14 cellular contexts compared by ENCODE assay signal in the genomic region with DNA sequence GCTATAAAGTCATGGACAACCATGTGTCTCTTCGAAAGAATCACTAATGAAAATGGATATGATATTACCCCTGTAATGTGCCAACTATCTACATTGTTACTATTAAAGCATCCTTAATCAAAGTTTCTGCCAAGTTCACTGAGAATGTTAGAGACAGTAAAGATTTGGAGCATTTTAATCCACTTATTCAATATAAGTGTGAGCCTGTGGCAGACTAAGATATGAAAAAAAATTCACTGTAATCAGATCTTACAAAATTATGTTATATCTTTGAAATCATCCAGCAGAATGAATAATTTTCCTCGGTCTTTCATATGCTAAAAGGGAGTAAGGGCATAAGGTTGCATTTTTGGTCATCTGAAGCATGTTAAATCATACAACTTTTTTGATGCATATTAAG. TPM values are rescaled to one million over a fixed set of nuclear protein-coding genes. Genes with fewer than 3 reads are reported as not detected.
DNase-seq lines count a peak whose midpoint lies in the region; ATAC-seq, FAIRE-seq and TF ChIP-seq lines count a peak whose summit lies in the region.
"Had no signal": no experiment of that assay in that cellular context is flagged by ENCODE, and none has a peak within 500 bp of the region (broad histone marks: within the 10 kb centered on the region; RNA-seq: fewer than 3 reads in every experiment).

No MANE protein-coding gene starts in this region.

- CTCF ChIA-PET in activated CD4-positive, alpha-beta memory T cell treated with anti-CD3 and anti-CD28 coated beads for 36 hours (lab: Charles Lee), result interaction anchor here (0.6 kb wide), 1 partner anchor 453 kb away, joined by 3 read pairs; no protein-coding TSS in a partner anchor
- CTCF ChIA-PET in activated CD4-positive, alpha-beta memory T cell treated with anti-CD3 and anti-CD28 coated beads, Interleukin-2, amount 10 ng/mL, durations not matched to agents 7 days and 5 days (lab: Charles Lee), result interaction anchor here (4.1 kb wide), 1 partner anchor 50 kb away, joined by 18 read pairs; the partner anchor contains the start of gene MAML2

- H3K36me3 ChIP-seq in left lung (no peaks in the 10 kb centered on the region), thoracic aorta (no peaks in the 10 kb centered on the region)

- intact Hi-C loops in activated CD4-positive, alpha-beta memory T cell treated with anti-CD3 and anti-CD28 coated beads for 36 hours (cut with micrococcal nuclease), result loop anchor here (2.0 to 5.0 kb wide), 4 partner anchors 14 to 281 kb away; no protein-coding TSS in a partner anchor
- intact Hi-C loops in left lung (cut with DNase I), result no loop called here

- no peak for DNase-seq in activated CD4-positive, alpha-beta memory T cell treated with anti-CD3 and anti-CD28 coated beads for 36 hours
- no peak for DNase-seq in activated CD4-positive, alpha-beta memory T cell treated with anti-CD3 and anti-CD28 coated beads, Interleukin-2, amount 10 ng/mL, durations not matched to agents 7 days and 5 days
- no peak for DNase-seq in left lung
- DNase-seq in thoracic aorta (ENCODE audit: low spot score), result no peak
- DNase-seq in H54 (ENCODE audit: insufficient read length, low spot score), result no peak
- DNase-seq in caudate nucleus (lab: John Stamatoyannopoulos, UW), result no peak
- DNase-seq: activated T-cell treated with anti-CD3 and anti-CD28 coated beads, Interleukin-2, amount 50 U/mL, for 48 hours; COR-L47; NCI-H1092 treated with DMSO at 0.1 percent for 48 hours; NCI-H345 had no signal

- peaks cover 72% of the 10 kb centered on the region for H3K4me1 Mint-ChIP-seq in activated CD4-positive, alpha-beta memory T cell treated with anti-CD3 and anti-CD28 coated beads for 36 hours (ENCODE audit: low read depth)
- H3K4me1 Mint-ChIP-seq in activated CD4-positive, alpha-beta memory T cell treated with anti-CD3 and anti-CD28 coated beads, Interleukin-2, amount 10 ng/mL, durations not matched to agents 7 days and 5 days, result peaks cover 48% of the 10 kb centered on the region
- peaks cover 29% of the 10 kb centered on the region for H3K4me1 Mint-ChIP-seq in activated T-helper 17 cell treated with anti-CD3 and anti-CD28 coated beads, Interleukin-2, amount 50 U/mL, for 72 hours

- no peak overlapping the region for H3K4me3 Mint-ChIP-seq in activated CD4-positive, alpha-beta memory T cell treated with anti-CD3 and anti-CD28 coated beads for 36 hours
- H3K4me3 Mint-ChIP-seq in activated CD4-positive, alpha-beta memory T cell treated with anti-CD3 and anti-CD28 coated beads, Interleukin-2, amount 10 ng/mL, durations not matched to agents 7 days and 5 days, result no peak overlapping the region
- H3K4me3 Mint-ChIP-seq in activated T-helper 17 cell treated with anti-CD3 and anti-CD28 coated beads, Interleukin-2, amount 50 U/mL, for 72 hours, result peak overlapping the region; percentile 61
- H3K4me3 Mint-ChIP-seq: WTC11 had no signal

- no peaks in the 10 kb centered on the region for H3K9me3 ChIP-seq in left lung
- no peaks in the 10 kb centered on the region for H3K9me3 ChIP-seq in thoracic aorta

- H3K27ac Mint-ChIP-seq in activated CD4-positive, alpha-beta memory T cell treated with anti-CD3 and anti-CD28 coated beads for 36 hours, result peak overlapping the region; percentile 0
- no peak overlapping the region for H3K27ac Mint-ChIP-seq in activated CD4-positive, alpha-beta memory T cell treated with anti-CD3 and anti-CD28 coated beads, Interleukin-2, amount 10 ng/mL, durations not matched to agents 7 days and 5 days
- peak overlapping the region; percentile 50 for H3K27ac Mint-ChIP-seq in activated T-helper 17 cell treated with anti-CD3 and anti-CD28 coated beads, Interleukin-2, amount 50 U/mL, for 72 hours
- H3K27ac Mint-ChIP-seq: WTC11 had no signal

- FAIRE-seq in H54 (lab: Jason Lieb, UNC), result no peak
- FAIRE-seq: G401.6 had no signal

- H3K27me3 Mint-ChIP-seq in activated CD4-positive, alpha-beta memory T cell treated with anti-CD3 and anti-CD28 coated beads for 36 hours, result no peaks in the 10 kb centered on the region
- no peaks in the 10 kb centered on the region for H3K27me3 Mint-ChIP-seq in activated CD4-positive, alpha-beta memory T cell treated with anti-CD3 and anti-CD28 coated beads, Interleukin-2, amount 10 ng/mL, durations not matched to agents 7 days and 5 days
- H3K27me3 Mint-ChIP-seq in activated T-helper 17 cell treated with anti-CD3 and anti-CD28 coated beads, Interleukin-2, amount 50 U/mL, for 72 hours, result no peaks in the 10 kb centered on the region

- H3K27me3 ChIP-seq in left lung (no peaks in the 10 kb centered on the region), thoracic aorta (replicated peaks; ENCODE audit: insufficient read depth) (no peaks in the 10 kb centered on the region)

- no peak for TF ChIP-seq POLR2A in H54 (IDR thresholded peaks at IDR 0.05; ENCODE audit: low read depth, low read length)

- no peak for TF ChIP-seq CTCF in left lung (IDR thresholded peaks at IDR 0.05)
- no peak for TF ChIP-seq CTCF in thoracic aorta (IDR thresholded peaks at IDR 0.05)

- ATAC-seq in activated T-helper 17 cell treated with anti-CD3 and anti-CD28 coated beads, Interleukin-2, amount 50 U/mL, for 72 hours (replicated peaks), result peak; percentile 15
- ATAC-seq in left lung (no peak), thoracic aorta (ENCODE audit: insufficient number of reproducible peaks, low FRiP score, low read depth) (no peak), HG03139 (IDR thresholded peaks at IDR 0.05; ENCODE audit: unreplicated experiment) (no peak)
- ATAC-seq: WTC11 had no signal

- H3K27ac ChIP-seq in left lung, result peak overlapping the region; percentile 41 to 46
- peak overlapping the region in 1 of 2 donors; percentile 57 for H3K27ac ChIP-seq in thoracic aorta
- H3K27ac ChIP-seq in caudate nucleus (ENCODE audit: low read depth, low read length), result no peak overlapping the region

- peaks cover 14% of the 10 kb centered on the region for H3K36me3 Mint-ChIP-seq in activated CD4-positive, alpha-beta memory T cell treated with anti-CD3 and anti-CD28 coated beads for 36 hours
- H3K36me3 Mint-ChIP-seq in activated CD4-positive, alpha-beta memory T cell treated with anti-CD3 and anti-CD28 coated beads, Interleukin-2, amount 10 ng/mL, durations not matched to agents 7 days and 5 days (ENCODE audit: low read depth), result peaks cover 18% of the 10 kb centered on the region
- peaks cover 17% of the 10 kb centered on the region for H3K36me3 Mint-ChIP-seq in activated T-helper 17 cell treated with anti-CD3 and anti-CD28 coated beads, Interleukin-2, amount 50 U/mL, for 72 hours (ENCODE audit: low read depth)
- H3K36me3 Mint-ChIP-seq: WTC11 had no signal

- POLR2A ChIA-PET in activated CD4-positive, alpha-beta memory T cell treated with anti-CD3 and anti-CD28 coated beads for 36 hours (lab: Charles Lee), result no interaction called here
- POLR2A ChIA-PET in activated CD4-positive, alpha-beta memory T cell treated with anti-CD3 and anti-CD28 coated beads, Interleukin-2, amount 10 ng/mL, durations not matched to agents 7 days and 5 days (lab: Charles Lee), result interaction anchor here (1.5 kb wide), 1 partner anchor 46 kb away, joined by 3 read pairs; no protein-coding TSS in a partner anchor

- H3K4me1 ChIP-seq in left lung, result peaks cover 5 to 23% of the 10 kb centered on the region in 2 donors
- peaks cover 10 to 31% of the 10 kb centered on the region in 2 donors for H3K4me1 ChIP-seq in thoracic aorta (ENCODE audit: control insufficient read depth in 1 of 2, low read depth in 2 of 2)

- no peak overlapping the region for H3K4me3 ChIP-seq in left lung
- H3K4me3 ChIP-seq in thoracic aorta, result peak overlapping the region; percentile 45

- no peaks in the 10 kb centered on the region for H3K9me3 Mint-ChIP-seq in activated CD4-positive, alpha-beta memory T cell treated with anti-CD3 and anti-CD28 coated beads for 36 hours
- no peaks in the 10 kb centered on the region for H3K9me3 Mint-ChIP-seq in activated CD4-positive, alpha-beta memory T cell treated with anti-CD3 and anti-CD28 coated beads, Interleukin-2, amount 10 ng/mL, durations not matched to agents 7 days and 5 days
- no peaks in the 10 kb centered on the region for H3K9me3 Mint-ChIP-seq in activated T-helper 17 cell treated with anti-CD3 and anti-CD28 coated beads, Interleukin-2, amount 50 U/mL, for 72 hours
- H3K9me3 Mint-ChIP-seq: WTC11 had no signal

RNA-seq across cellular contexts. Expression of gene MAML2, which starts 49.9 kb away (rescaled TPM):
- 10 to 100 TPM; 24.2 TPM for total RNA-seq in activated CD4-positive, alpha-beta memory T cell treated with anti-CD3 and anti-CD28 coated beads for 36 hours
- 10 to 100 TPM; 19.2 to 19.3 TPM for total RNA-seq in activated CD4-positive, alpha-beta memory T cell treated with anti-CD3 and anti-CD28 coated beads, Interleukin-2, amount 10 ng/mL, durations not matched to agents 7 days and 5 days
- 10 to 100 TPM; 11.2 to 17.4 TPM for total RNA-seq in activated T-helper 17 cell treated with anti-CD3 and anti-CD28 coated beads, Interleukin-2, amount 50 U/mL, for 72 hours
- total RNA-seq in left lung (10 to 100 TPM; 18.7 to 24.7 TPM), thoracic aorta (10 to 100 TPM; 23.4 to 29.6 TPM)
